In genomic region chr20:50932881-50933280, GRCh38 we compare ENCODE assay signal across 16 cellular contexts. TPM values are rescaled to one million over a fixed set of nuclear protein-coding genes. Genes with fewer than 3 reads are reported as not detected.
DNase-seq lines count a peak whose midpoint lies in the region; ATAC-seq and TF ChIP-seq lines count a peak whose summit lies in the region.
"Had no signal": no experiment of that assay in that cellular context is flagged by ENCODE, and none has a peak within 500 bp of the region (broad histone marks: within the 10 kb centered on the region; RNA-seq: fewer than 3 reads in every experiment).

No MANE protein-coding gene starts in this region.

- peak overlapping the region; percentile 95 for H3K27ac Mint-ChIP-seq in activated CD4-positive, alpha-beta T cell treated with anti-CD3 and anti-CD28 coated beads, Interleukin-2, amount 10 ng/mL, durations not matched to agents 24 days and 14 days
- H3K27ac Mint-ChIP-seq in GM23338, result no peak overlapping the region; the same call in 1 of the 2 replicates
- peak overlapping the region; percentile 91 for H3K27ac Mint-ChIP-seq in activated T-helper 17 cell treated with anti-CD3 and anti-CD28 coated beads, Interleukin-2, amount 50 U/mL, for 72 hours
- peak overlapping the region; percentile 89 for H3K27ac Mint-ChIP-seq in mesothelial cell of epicardium

- intact Hi-C loops in activated CD4-positive, alpha-beta T cell treated with anti-CD3 and anti-CD28 coated beads, Interleukin-2, amount 10 ng/mL, durations not matched to agents 24 days and 14 days (cut with micrococcal nuclease), result loop anchor here (5.0 kb wide), 1 partner anchor 1656 kb away; the partner anchor contains the start of gene ZNFX1

- H3K4me3 Mint-ChIP-seq in activated CD4-positive, alpha-beta T cell treated with anti-CD3 and anti-CD28 coated beads, Interleukin-2, amount 10 ng/mL, durations not matched to agents 24 days and 14 days, result no peak overlapping the region
- H3K4me3 Mint-ChIP-seq in GM23338 (peak overlapping the region; percentile 12; the same call in 1 of the 3 replicates), mesothelial cell of epicardium (no peak overlapping the region)
- peak overlapping the region; percentile 94 for H3K4me3 Mint-ChIP-seq in activated T-helper 17 cell treated with anti-CD3 and anti-CD28 coated beads, Interleukin-2, amount 50 U/mL, for 72 hours
- H3K4me3 Mint-ChIP-seq: activated naive CD8-positive, alpha-beta T cell treated with anti-CD3 and anti-CD28 coated beads, Interleukin-2, amount 10 ng/mL, durations not matched to agents 7 days and 5 days had no signal

- no peaks in the 10 kb centered on the region for H3K9me3 Mint-ChIP-seq in activated CD4-positive, alpha-beta T cell treated with anti-CD3 and anti-CD28 coated beads, Interleukin-2, amount 10 ng/mL, durations not matched to agents 24 days and 14 days
- H3K9me3 Mint-ChIP-seq in GM23338 (peaks cover 7% of the 10 kb centered on the region; the same call in 2 of the 3 replicates), mesothelial cell of epicardium (no peaks in the 10 kb centered on the region)
- no peaks in the 10 kb centered on the region for H3K9me3 Mint-ChIP-seq in activated T-helper 17 cell treated with anti-CD3 and anti-CD28 coated beads, Interleukin-2, amount 50 U/mL, for 72 hours
- H3K9me3 Mint-ChIP-seq: activated naive CD8-positive, alpha-beta T cell treated with anti-CD3 and anti-CD28 coated beads, Interleukin-2, amount 10 ng/mL, durations not matched to agents 7 days and 5 days; central memory CD8-positive, alpha-beta T cell had no signal

- peaks cover 16% of the 10 kb centered on the region; the same call in 1 of the 2 replicates for H3K36me3 ChIP-seq in GM23338 (ENCODE audit: insufficient read depth)

- no peak for TF ChIP-seq CTCF in GM23338 (conservative IDR thresholded peaks at IDR 0.05; ENCODE audit: low read depth in 2 of 2)
- TF ChIP-seq CTCF in mesothelial cell of epicardium (IDR thresholded peaks at IDR 0.05; ENCODE audit: unreplicated experiment), result no peak
- TF ChIP-seq CTCF in GM10248 (IDR thresholded peaks at IDR 0.05; ENCODE audit: control extremely low read depth, extremely low read depth, low read depth, missing control alignments), result no peak

- H3K79me2 ChIP-seq in GM23338 (replicated peaks; ENCODE audit: insufficient read depth), result peaks cover 23% of the 10 kb centered on the region

- H3K9me2 ChIP-seq in GM23338 (ENCODE audit: insufficient read depth), result no peaks in the 10 kb centered on the region

- peak overlapping the region; percentile 99; the same call in 1 of the 2 replicates for H3K27ac ChIP-seq in GM23338 (ENCODE audit: low read depth)
- H3K27ac ChIP-seq: foreskin keratinocyte had no signal

- H2AFZ ChIP-seq in GM23338, result no peak overlapping the region

- DNase-seq in activated CD4-positive, alpha-beta T cell treated with anti-CD3 and anti-CD28 coated beads, Interleukin-2, amount 10 ng/mL, durations not matched to agents 24 days and 14 days, result no peak
- DNase-seq in activated CD4-positive, alpha-beta T cell treated with anti-CD3 and anti-CD28 coated beads for 1 hour, result no peak
- DNase-seq in GM23338 (ENCODE audit: low spot score), result no peak
- no peak for DNase-seq in mesothelial cell of epicardium (ENCODE audit: low spot score in 2 of 2, unreplicated experiment in 2 of 2)
- no peak for DNase-seq in GM10248 (ENCODE audit: extremely low spot score)
- DNase-seq: activated naive CD8-positive, alpha-beta T cell treated with anti-CD3 and anti-CD28 coated beads, Interleukin-2, amount 10 ng/mL, durations not matched to agents 7 days and 5 days; EL; foreskin keratinocyte; NCI-H2107; NCI-H526 treated with DMSO at 0.1 percent for 48 hours; stimulated activated naive CD4-positive, alpha-beta T cell treated with Interleukin-2 at 50 U/mL for 16 hours had no signal

- H3K4me1 Mint-ChIP-seq in activated CD4-positive, alpha-beta T cell treated with anti-CD3 and anti-CD28 coated beads, Interleukin-2, amount 10 ng/mL, durations not matched to agents 24 days and 14 days, result peaks cover 29% of the 10 kb centered on the region
- H3K4me1 Mint-ChIP-seq in GM23338 (peaks cover 24% of the 10 kb centered on the region), mesothelial cell of epicardium (peaks cover 28% of the 10 kb centered on the region)
- H3K4me1 Mint-ChIP-seq in activated T-helper 17 cell treated with anti-CD3 and anti-CD28 coated beads, Interleukin-2, amount 50 U/mL, for 72 hours, result peaks cover 17% of the 10 kb centered on the region

- H3K4me1 ChIP-seq in GM23338 (ENCODE audit: insufficient read depth), result peaks cover 20% of the 10 kb centered on the region

- 0 out of 2 replicates have a peak, but pooled peaks cover 7% of the 10 kb centered on the region for H3F3A ChIP-seq in GM23338 (replicated peaks; ENCODE audit: low read depth)

- CTCF ChIA-PET in GM10248 (lab: Yijun Ruan, JAX), result interaction anchor here (1.5 to 13.0 kb wide), 5 partner anchors 13 to 141 kb away, joined by 4 to 220 read pairs (median 65); partner anchors contain the start of gene BCAS4

- POLR2A ChIA-PET in GM10248 (lab: Yijun Ruan, JAX), result interaction anchor here (4.2 kb wide), 1 partner anchor 25 kb away, joined by 27 read pairs; the partner anchor contains the start of genes DPM1 and MOCS3

- H3K4me2 ChIP-seq in GM23338, result no peak overlapping the region

- no peak overlapping the region for H3K4me3 ChIP-seq in GM23338
- H3K4me3 ChIP-seq: K562 had no signal

- no peaks in the 10 kb centered on the region for H3K27me3 ChIP-seq in GM23338 (ENCODE audit: insufficient read depth)
- H3K27me3 ChIP-seq: foreskin keratinocyte had no signal

- H4K20me1 ChIP-seq in GM23338 (replicated peaks; ENCODE audit: insufficient read depth), result peaks cover 11% of the 10 kb centered on the region

- H3K27me3 Mint-ChIP-seq in activated CD4-positive, alpha-beta T cell treated with anti-CD3 and anti-CD28 coated beads, Interleukin-2, amount 10 ng/mL, durations not matched to agents 24 days and 14 days, result no peaks in the 10 kb centered on the region
- H3K27me3 Mint-ChIP-seq in GM23338 (ENCODE audit: insufficient read depth, low read depth, poor library complexity) (peaks cover 18% of the 10 kb centered on the region), mesothelial cell of epicardium (ENCODE audit: low read depth) (no peaks in the 10 kb centered on the region)
- H3K27me3 Mint-ChIP-seq in activated T-helper 17 cell treated with anti-CD3 and anti-CD28 coated beads, Interleukin-2, amount 50 U/mL, for 72 hours, result no peaks in the 10 kb centered on the region
- H3K27me3 Mint-ChIP-seq: activated naive CD8-positive, alpha-beta T cell treated with anti-CD3 and anti-CD28 coated beads, Interleukin-2, amount 10 ng/mL, durations not matched to agents 7 days and 5 days; central memory CD8-positive, alpha-beta T cell had no signal

- ATAC-seq in GM23338 (no peak), GM21528 (IDR thresholded peaks at IDR 0.05; ENCODE audit: low FRiP score, unreplicated experiment) (no peak), HG02571 (IDR thresholded peaks at IDR 0.05; ENCODE audit: unreplicated experiment) (no peak)
- ATAC-seq in activated T-helper 17 cell treated with anti-CD3 and anti-CD28 coated beads, Interleukin-2, amount 50 U/mL, for 72 hours (replicated peaks), result no peak
- ATAC-seq: foreskin keratinocyte, K562 had no signal

- H3K36me3 Mint-ChIP-seq in activated CD4-positive, alpha-beta T cell treated with anti-CD3 and anti-CD28 coated beads, Interleukin-2, amount 10 ng/mL, durations not matched to agents 24 days and 14 days (ENCODE audit: low read depth), result peaks cover 52% of the 10 kb centered on the region
- peaks cover 73% of the 10 kb centered on the region for H3K36me3 Mint-ChIP-seq in GM23338 (ENCODE audit: low read depth)
- peaks cover 93% of the 10 kb centered on the region for H3K36me3 Mint-ChIP-seq in activated T-helper 17 cell treated with anti-CD3 and anti-CD28 coated beads, Interleukin-2, amount 50 U/mL, for 72 hours (ENCODE audit: low read depth)
- peaks cover 7% of the 10 kb centered on the region for H3K36me3 Mint-ChIP-seq in mesothelial cell of epicardium

TF ChIP-seq in GM23338, 12 proteins besides CTCF, POLR2A, EP300 and RAD21:
- TF ChIP-seq JUNB (IDR thresholded peaks at IDR 0.05; ENCODE audit: unreplicated experiment), result no peak
- no peak for TF ChIP-seq STAT1 (IDR thresholded peaks at IDR 0.05; ENCODE audit: unreplicated experiment)
- no peak for TF ChIP-seq EZH2 (IDR thresholded peaks at IDR 0.05; ENCODE audit: low read depth, unreplicated experiment)
- TF ChIP-seq CREB1 (CRISPR knock-in tag; IDR thresholded peaks at IDR 0.05; ENCODE audit: low read depth), result no peak
- no peak for TF ChIP-seq POLR2AphosphoS5 (IDR thresholded peaks at IDR 0.05; ENCODE audit: low read depth)
TF ChIP-seq in GM23338: peak in this region for 0.

RNA-seq across cellular contexts. Expression of gene ADNP, which starts 1.6 kb away (rescaled TPM):
- 68.3 and 72.9 TPM in 2 replicates for total RNA-seq in activated CD4-positive, alpha-beta T cell treated with anti-CD3 and anti-CD28 coated beads, Interleukin-2, amount 10 ng/mL, durations not matched to agents 24 days and 14 days
- 95.0 and 98.0 TPM in 2 replicates for total RNA-seq in GM23338 (2014; rRNA removed; shearing (Covaris generic))
- polyA plus RNA-seq in GM23338 (2016; fragmentation: Nextera tagmentation; extraction: Ambion mirVana), result 83.9 and 106 TPM in 2 replicates
- 10 to 100 TPM; 57.9 to 75.4 TPM for total RNA-seq in activated T-helper 17 cell treated with anti-CD3 and anti-CD28 coated beads, Interleukin-2, amount 50 U/mL, for 72 hours
- 158 to 165 TPM (median 159 TPM) in 3 replicates for total RNA-seq in mesothelial cell of epicardium

RNA-seq across cellular contexts. Expression of gene DPM1, which starts 25.5 kb away (rescaled TPM):
- total RNA-seq in activated CD4-positive, alpha-beta T cell treated with anti-CD3 and anti-CD28 coated beads, Interleukin-2, amount 10 ng/mL, durations not matched to agents 24 days and 14 days, result 61.2 and 68.3 TPM in 2 replicates
- 71.7 and 80.2 TPM in 2 replicates for total RNA-seq in GM23338 (2014; rRNA removed; shearing (Covaris generic))
- polyA plus RNA-seq in GM23338 (2016; fragmentation: Nextera tagmentation; extraction: Ambion mirVana), result 117 and 130 TPM in 2 replicates
- total RNA-seq in activated T-helper 17 cell treated with anti-CD3 and anti-CD28 coated beads, Interleukin-2, amount 50 U/mL, for 72 hours, result 10 to 100 TPM; 43.0 to 57.4 TPM
- 34.5 to 36.5 TPM (median 36.0 TPM) in 3 replicates for total RNA-seq in mesothelial cell of epicardium

RNA-seq across cellular contexts. Expression of gene MOCS3, which starts 25.7 kb away (rescaled TPM):
- 5.7 and 6.3 TPM in 2 replicates for total RNA-seq in activated CD4-positive, alpha-beta T cell treated with anti-CD3 and anti-CD28 coated beads, Interleukin-2, amount 10 ng/mL, durations not matched to agents 24 days and 14 days
- 9.1 and 9.4 TPM in 2 replicates for total RNA-seq in GM23338 (2014; rRNA removed; shearing (Covaris generic))
- 2.2 and 3.1 TPM in 2 replicates for polyA plus RNA-seq in GM23338 (2016; fragmentation: Nextera tagmentation; extraction: Ambion mirVana)
- 1 to 10 TPM; 3.0 to 5.4 TPM for total RNA-seq in activated T-helper 17 cell treated with anti-CD3 and anti-CD28 coated beads, Interleukin-2, amount 50 U/mL, for 72 hours
- total RNA-seq in mesothelial cell of epicardium, result 5.4 to 5.7 TPM (median 5.7 TPM) in 3 replicates

Comparison
In these comparisons a context has a peak if more than half of its experiments do, and no peak if none do; other contexts are left out.
1. H3K4me3 Mint-ChIP-seq: peak in GM23338 (single experiment) and activated T-helper 17 cell treated with anti-CD3 and anti-CD28 coated beads, Interleukin-2, amount 50 U/mL, for 72 hours (single experiment); none in activated CD4-positive, alpha-beta T cell treated with anti-CD3 and anti-CD28 coated beads, Interleukin-2, amount 10 ng/mL, durations not matched to agents 24 days and 14 days (single experiment) and mesothelial cell of epicardium (single experiment).